In genomic region chr2:223057545-223057944, GRCh38 we compare ENCODE assay signal across 1 cellular context.
TF ChIP-seq lines count a peak whose summit lies in the region.

No MANE protein-coding gene starts in this region.

TF ChIP-seq in IMR-90, 13 proteins besides CTCF, POLR2A, EP300 and RAD21:
- TF ChIP-seq CHD1 (IDR thresholded peaks at IDR 0.05; ENCODE audit: low read depth, low read length) = no peak
- no peak for TF ChIP-seq CEBPB (IDR thresholded peaks at IDR 0.05; ENCODE audit: low read depth, low read length)
- TF ChIP-seq MAFK (IDR thresholded peaks at IDR 0.05; ENCODE audit: low read depth, low read length) = no peak
- TF ChIP-seq RCOR1 (IDR thresholded peaks at IDR 0.05; ENCODE audit: insufficient replicate concordance, low read length) = no peak
- no peak for TF ChIP-seq FOS (IDR thresholded peaks at IDR 0.05; ENCODE audit: low read depth, low read length)
- TF ChIP-seq SMC3 (IDR thresholded peaks at IDR 0.05; ENCODE audit: low read depth, low read length) = no peak
- TF ChIP-seq MXI1 (IDR thresholded peaks at IDR 0.05; ENCODE audit: borderline replicate concordance, low read depth, low read length) = no peak
- TF ChIP-seq, protein P1, sequence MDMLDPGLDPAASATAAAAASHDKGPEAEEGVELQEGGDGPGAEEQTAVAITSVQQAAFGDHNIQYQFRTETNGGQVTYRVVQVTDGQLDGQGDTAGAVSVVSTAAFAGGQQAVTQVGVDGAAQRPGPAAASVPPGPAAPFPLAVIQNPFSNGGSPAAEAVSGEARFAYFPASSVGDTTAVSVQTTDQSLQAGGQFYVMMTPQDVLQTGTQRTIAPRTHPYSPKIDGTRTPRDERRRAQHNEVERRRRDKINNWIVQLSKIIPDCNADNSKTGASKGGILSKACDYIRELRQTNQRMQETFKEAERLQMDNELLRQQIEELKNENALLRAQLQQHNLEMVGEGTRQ (IDR thresholded peaks at IDR 0.05; ENCODE audit: low read depth, low read length) = no peak
- no peak for TF ChIP-seq ELK1 (IDR thresholded peaks at IDR 0.05; ENCODE audit: borderline replicate concordance, low read depth, low read length)
- TF ChIP-seq BHLHE40 (IDR thresholded peaks at IDR 0.05; ENCODE audit: low read depth, low read length) = no peak
- TF ChIP-seq RFX5 (IDR thresholded peaks at IDR 0.05; ENCODE audit: low read depth, low read length) = no peak
- TF ChIP-seq NFE2L2 (IDR thresholded peaks at IDR 0.05; ENCODE audit: low read depth, low read length) = no peak
- no peak for TF ChIP-seq MAZ (IDR thresholded peaks at IDR 0.05; ENCODE audit: borderline replicate concordance, low read depth, low read length)
